ENCODE assay signal across 17 cellular contexts in genomic region chr6:135575629-135576028, GRCh38.
"Had no signal": no experiment of that assay in that cellular context is flagged by ENCODE, and none has a peak within 500 bp of the region (broad histone marks: within the 10 kb centered on the region; RNA-seq: fewer than 3 reads in every experiment).

No MANE protein-coding gene starts in this region.

- H3K4me1 ChIP-seq: SJSA1 had no signal

- H3K9me3 ChIP-seq: SJSA1 had no signal

- H3K36me3 ChIP-seq: cardiac muscle cell, SJSA1 had no signal

- ATAC-seq: activated CD4-positive, CD25-positive, alpha-beta regulatory T cell treated with anti-CD3 and anti-CD28 coated beads, Interleukin-2, amount 50 U/mL, for 24 hours; activated CD8-positive, alpha-beta T cell treated with anti-CD3 and anti-CD28 coated beads for 36 hours; activated T-cell treated with anti-CD3 and anti-CD28 coated beads, Interleukin-2, amount 50 U/mL, for 72 hours; SK-N-SH treated with all-trans-retinoic acid at 6 μM for 48 hours had no signal

- FAIRE-seq: RCC 7860 had no signal

- DNase-seq: activated CD4-positive, alpha-beta T cell treated with anti-CD3 and anti-CD28 coated beads for 4 hours; activated CD8-positive, alpha-beta memory T cell treated with anti-CD3 and anti-CD28 coated beads, Interleukin-2, amount 50 U/mL, for 4 hours; activated CD8-positive, alpha-beta T cell treated with anti-CD3 and anti-CD28 coated beads for 36 hours; activated effector memory CD4-positive, alpha-beta T cell treated with Interleukin-2 at 50 U/mL for 16 hours; activated naive CD4-positive, alpha-beta T cell; activated T-cell treated with anti-CD3 and anti-CD28 coated beads, Interleukin-2, amount 50 U/mL, for 72 hours; amygdala; Kasumi-1; KBM-7; NCI-H2029; NCI-H524 treated with DMSO at 0.1 percent for 48 hours; NCI-H748 treated with DMSO at 0.1 percent for 48 hours had no signal

- H3K27me3 ChIP-seq: cardiac muscle cell, SJSA1 had no signal

- H3K27ac ChIP-seq: cardiac muscle cell, SJSA1 had no signal

- H3K4me3 ChIP-seq: cardiac muscle cell, SJSA1 had no signal
